Comparison of ENCODE assay signal across 19 cellular contexts in genomic region chr2:140205093-140205492, GRCh38.
DNase-seq lines count a peak whose midpoint lies in the region; ATAC-seq and TF ChIP-seq lines count a peak whose summit lies in the region.
"Had no signal": no experiment of that assay in that cellular context is flagged by ENCODE, and none has a peak within 500 bp of the region (broad histone marks: within the 10 kb centered on the region; RNA-seq: fewer than 3 reads in every experiment).

No MANE protein-coding gene starts in this region.

- no peaks in the 10 kb centered on the region for H3K4me1 ChIP-seq in heart left ventricle
- no peaks in the 10 kb centered on the region for H3K4me1 ChIP-seq in left ventricle myocardium inferior
- H3K4me1 ChIP-seq in testis, result peaks cover 7% of the 10 kb centered on the region
- H3K4me1 ChIP-seq: A549; BLaER1 treated with 17β-estradiol and CSF1 and Interleukin-3, amounts not matched to agents 10 nM and 100 nM; Caco-2 had no signal

- no peaks in the 10 kb centered on the region for H3K9me3 ChIP-seq in heart left ventricle
- H3K9me3 ChIP-seq in left ventricle myocardium inferior (replicated peaks), result no peaks in the 10 kb centered on the region
- no peaks in the 10 kb centered on the region for H3K9me3 ChIP-seq in testis
- H3K9me3 ChIP-seq: A549; BLaER1 treated with 17β-estradiol and CSF1 and Interleukin-3, amounts not matched to agents 10 nM and 100 nM; Caco-2 had no signal

- H3K36me3 ChIP-seq in heart left ventricle (no peaks in the 10 kb centered on the region), left ventricle myocardium inferior (no peaks in the 10 kb centered on the region), testis (ENCODE audit: low read depth, missing control alignments) (no peaks in the 10 kb centered on the region)
- H3K36me3 ChIP-seq: BLaER1 treated with 17β-estradiol and CSF1 and Interleukin-3, amounts not matched to agents 10 nM and 100 nM had no signal

- TF ChIP-seq POLR2A in heart left ventricle (IDR thresholded peaks at IDR 0.05), result no peak
- no peak for TF ChIP-seq POLR2A in testis (IDR thresholded peaks at IDR 0.05)

- ATAC-seq in Right ventricle myocardium inferior (peak; percentile 75), heart left ventricle (no peak), left ventricle myocardium superior (peak; percentile 48), HG03045 (IDR thresholded peaks at IDR 0.05; ENCODE audit: unreplicated experiment) (no peak)
- ATAC-seq: A549; CD8-positive, alpha-beta T cell had no signal

- H3K27me3 ChIP-seq in heart left ventricle (no peaks in the 10 kb centered on the region), left ventricle myocardium inferior (ENCODE audit: low read depth) (no peaks in the 10 kb centered on the region), testis (no peaks in the 10 kb centered on the region)
- H3K27me3 ChIP-seq: BLaER1 treated with 17β-estradiol and CSF1 and Interleukin-3, amounts not matched to agents 10 nM and 100 nM had no signal

- 30 to 52% (median 48%) methylated on average over 2 of the region's 2 CpGs for WGBS in heart left ventricle, 4 donors
- WGBS in testis, 2 donors, result 26 to 32% methylated on average over 2 of the region's 2 CpGs

- DNase-seq in Right ventricle myocardium inferior (ENCODE audit: missing footprints), result no peak
- no peak for DNase-seq in heart left ventricle
- DNase-seq in left ventricle myocardium superior, result no peak
- no peak for DNase-seq in left ventricle myocardium inferior
- DNase-seq in amniotic epithelial cell (ENCODE audit: low read depth), result peak; percentile 8
- DNase-seq in testis, result peak; percentile 39
- no peak for DNase-seq in activated T-cell treated with anti-CD3 and anti-CD28 coated beads, Interleukin-2, amount 50 U/mL, for 1 hour
- DNase-seq: AML-193; Caco-2; Calu3; CD4-positive, alpha-beta T cell; CD8-positive, alpha-beta T cell; DMS79 treated with DMSO at 0.1 percent for 48 hours; GF-D8 had no signal

- H3K4me3 ChIP-seq in heart left ventricle (no peak overlapping the region), left ventricle myocardium inferior (no peak overlapping the region), testis (no peak overlapping the region)
- H3K4me3 ChIP-seq: A549; BLaER1 treated with 17β-estradiol and CSF1 and Interleukin-3, amounts not matched to agents 10 nM and 100 nM had no signal

- TF ChIP-seq CTCF in heart left ventricle (IDR thresholded peaks at IDR 0.05), result no peak
- no peak for TF ChIP-seq CTCF in left ventricle myocardium inferior (IDR thresholded peaks at IDR 0.05; ENCODE audit: borderline replicate concordance)
- TF ChIP-seq CTCF in testis (IDR thresholded peaks at IDR 0.05), result no peak

- intact Hi-C loops in Right ventricle myocardium inferior (cut with DNase I), result no loop called here
- intact Hi-C loops in heart left ventricle (cut with DNase I), result no loop called here
- intact Hi-C loops in left ventricle myocardium superior (cut with micrococcal nuclease), result no loop called here
- intact Hi-C loops in left ventricle myocardium inferior (cut with micrococcal nuclease), result no loop called here
- intact Hi-C loops in testis (cut with DNase I; ENCODE audit: low total_unique reads), result no loop called here

- no peak overlapping the region for H3K27ac ChIP-seq in heart left ventricle
- no peak overlapping the region for H3K27ac ChIP-seq in left ventricle myocardium inferior (replicated peaks)
- H3K27ac ChIP-seq in testis, result no peak overlapping the region
- H3K27ac ChIP-seq: 22Rv1; A549; BLaER1 treated with 17β-estradiol and CSF1 and Interleukin-3, amounts not matched to agents 10 nM and 100 nM; C4-2B had no signal

Comparison
In these comparisons a context has a peak if more than half of its experiments do, and no peak if none do; other contexts are left out.
1. ATAC-seq: peak in Right ventricle myocardium inferior (single experiment) and left ventricle myocardium superior (single experiment); none in heart left ventricle (0 of 4) and HG03045 (single experiment).
2. DNase-seq: peak in amniotic epithelial cell (single experiment) and testis (single experiment); none in Right ventricle myocardium inferior (single experiment), heart left ventricle (0 of 5), left ventricle myocardium superior (single experiment), left ventricle myocardium inferior (single experiment) and activated T-cell treated with anti-CD3 and anti-CD28 coated beads, Interleukin-2, amount 50 U/mL, for 1 hour (single experiment).